Comparison of ENCODE assay signal across 8 cellular contexts in the genomic region with DNA sequence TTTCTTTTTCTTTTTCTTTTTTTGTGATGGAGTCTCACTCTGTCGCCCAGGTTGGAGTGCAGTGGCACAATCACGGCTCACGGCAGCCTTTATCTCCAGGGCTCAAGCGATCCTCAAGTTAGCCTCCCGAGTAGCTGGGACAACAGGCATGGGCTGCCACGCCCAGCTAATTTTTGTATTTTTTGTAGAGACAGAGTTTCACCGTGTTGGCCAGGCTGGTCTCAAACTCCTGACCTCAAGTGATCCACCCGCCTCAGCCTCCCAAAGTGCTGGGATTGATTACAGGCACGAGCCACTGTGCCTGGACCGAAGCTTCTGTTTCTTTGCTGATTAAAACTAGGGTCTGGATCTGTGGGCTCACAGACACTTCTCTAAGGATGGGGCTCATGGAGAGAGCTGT. TPM values are rescaled to one million over a fixed set of nuclear protein-coding genes. Genes with fewer than 3 reads are reported as not detected.
A peak's percentile ranks its signal among the peaks of the same experiment; 100 is the strongest.
DNase-seq lines count a peak whose midpoint lies in the region; ATAC-seq, FAIRE-seq and TF ChIP-seq lines count a peak whose summit lies in the region.
"Not testable (repeated sequence)": the region's sequence is repeated elsewhere in the genome, so short reads cannot be mapped to it uniquely, and the experiment has no call there.

No MANE protein-coding gene starts in this region.

- TF ChIP-seq EP300 in K562 (IDR thresholded peaks at IDR 0.05; ENCODE audit: low read length); esophagus muscularis mucosa (IDR thresholded peaks at IDR 0.05): not testable (repeated sequence)

- not testable (repeated sequence) for H3K9me3 Mint-ChIP-seq in CD14-positive monocyte; IgD-negative memory B cell; memory B cell; nephron; stimulated activated memory B cell treated with anti-CD40 and anti-IgM and Interleukin-4, amounts not matched to agents 10 μg/mL and 1 μg/mL and 100 μg/mL, for 72 hours

- CTCF ChIA-PET in K562 (lab: Yijun Ruan, JAX; ENCODE audit: low intra/inter-chr PET ratio) = not testable (repeated sequence)

- not testable (repeated sequence) for BruUV-seq in K562 (replicated peaks; lab: Mats Ljungman, UMichigan)

- H3K4me3 ChIP-seq in K562, esophagus muscularis mucosa: not testable (repeated sequence)

- not testable (repeated sequence) for H4K20me1 ChIP-seq in K562 (replicated peaks; ENCODE audit: control insufficient read depth, insufficient read depth, low read length)

- POLR2A ChIA-PET in K562 (lab: Yijun Ruan, JAX) = interaction anchor here (0.6 to 2.9 kb wide), 8 partner anchors 9 to 487 kb away, joined by 3 to 11 read pairs (median 4); no protein-coding TSS in a partner anchor

- peak overlapping the region; percentile 61 for H3K4me2 ChIP-seq in K562 (ENCODE audit: insufficient read depth, low read length)

- FAIRE-seq in K562 (lab: Jason Lieb, UNC) = not testable (repeated sequence)

- not testable (repeated sequence) for TF ChIP-seq RAD21 in K562 (CRISPR knock-in tag; conservative IDR thresholded peaks at IDR 0.05 in 1 of 2, IDR thresholded peaks at IDR 0.05 in 1 of 2)

- intact Hi-C loops in CD14-positive monocyte (cut with micrococcal nuclease) = loop anchor here in 1 of 2 donors (2.0 kb wide), 1 partner anchor 14 kb away; no protein-coding TSS in a partner anchor
- intact Hi-C loops in K562 (cut with micrococcal nuclease); esophagus muscularis mucosa (cut with DNase I): not testable (repeated sequence)

- peak overlapping the region; percentile 86 for H2AFZ ChIP-seq in K562 (ENCODE audit: low read depth, low read length)

- not testable (repeated sequence) for TF ChIP-seq POLR2A in K562 (conservative IDR thresholded peaks at IDR 0.05); esophagus muscularis mucosa (IDR thresholded peaks at IDR 0.05; ENCODE audit: low read depth)

- H3K27me3 Mint-ChIP-seq in CD14-positive monocyte (ENCODE audit: low read depth in 3 of 3); IgD-negative memory B cell; memory B cell; nephron (ENCODE audit: low read depth); stimulated activated memory B cell treated with anti-CD40 and anti-IgM and Interleukin-4, amounts not matched to agents 10 μg/mL and 1 μg/mL and 100 μg/mL, for 72 hours: not testable (repeated sequence)

- in situ Hi-C loops in K562 (cut with MboI) = not testable (repeated sequence)

- peaks cover 42% of the 10 kb centered on the region for H3K4me1 Mint-ChIP-seq in CD14-positive monocyte
- H3K4me1 Mint-ChIP-seq in IgD-negative memory B cell = peaks cover 11 to 23% (median 19%) of the 10 kb centered on the region in 3 donors
- peaks cover 14% of the 10 kb centered on the region for H3K4me1 Mint-ChIP-seq in memory B cell
- peaks cover 27% of the 10 kb centered on the region for H3K4me1 Mint-ChIP-seq in nephron
- peaks cover 25% of the 10 kb centered on the region for H3K4me1 Mint-ChIP-seq in stimulated activated memory B cell treated with anti-CD40 and anti-IgM and Interleukin-4, amounts not matched to agents 10 μg/mL and 1 μg/mL and 100 μg/mL, for 72 hours

- peak; percentile 30 for ATAC-seq in K562
- not testable (repeated sequence) for ATAC-seq in memory B cell (ENCODE audit: low read depth); stimulated activated memory B cell treated with anti-CD40 and anti-IgM and Interleukin-4, amounts not matched to agents 10 μg/mL and 1 μg/mL and 100 μg/mL, for 72 hours

- H3K4me3 Mint-ChIP-seq in CD14-positive monocyte (peak overlapping the region; percentile 66 to 84), IgD-negative memory B cell (peak overlapping the region in 2 of 4 donors; percentile 53 to 60)
- H3K4me3 Mint-ChIP-seq in memory B cell; nephron; stimulated activated memory B cell treated with anti-CD40 and anti-IgM and Interleukin-4, amounts not matched to agents 10 μg/mL and 1 μg/mL and 100 μg/mL, for 72 hours: not testable (repeated sequence)

- not testable (repeated sequence) for H3K79me2 ChIP-seq in K562 (ENCODE audit: control insufficient read depth, insufficient read depth, low read length)

- peaks cover 24 to 26% of the 10 kb centered on the region in 2 experiments for H3K4me1 ChIP-seq in K562 (replicated peaks in 1 of 2; ENCODE audit: control insufficient read depth in 2 of 2, insufficient read depth in 2 of 2, low read length in 2 of 2)
- H3K4me1 ChIP-seq in esophagus muscularis mucosa = peaks cover 0 to 14% (median 4%) of the 10 kb centered on the region in 4 donors

- H3K27ac Mint-ChIP-seq in CD14-positive monocyte (peak overlapping the region; percentile 92 to 98 (median 97)), IgD-negative memory B cell (peak overlapping the region; percentile 23 to 93 (median 83)), memory B cell (peak overlapping the region; percentile 81), nephron (peak overlapping the region in 2 of 3 experiments; percentile 37 to 68)
- H3K27ac Mint-ChIP-seq in stimulated activated memory B cell treated with anti-CD40 and anti-IgM and Interleukin-4, amounts not matched to agents 10 μg/mL and 1 μg/mL and 100 μg/mL, for 72 hours = peak overlapping the region; percentile 94

- WGBS in K562 (ENCODE audit: insufficient coverage, low coverage, missing lambda C conversion rate) = 20% methylated on average over 10 of the region's 10 CpGs
- 87% methylated on average over 10 of the region's 10 CpGs for WGBS in esophagus muscularis mucosa

- peaks cover 59 to 73% of the 10 kb centered on the region in 2 donors for H3K36me3 Mint-ChIP-seq in CD14-positive monocyte
- peaks cover 10% of the 10 kb centered on the region for H3K36me3 Mint-ChIP-seq in IgD-negative memory B cell
- H3K36me3 Mint-ChIP-seq in memory B cell = peaks cover 10% of the 10 kb centered on the region
- not testable (repeated sequence) for H3K36me3 Mint-ChIP-seq in nephron (ENCODE audit: low read depth)
- peaks cover 33% of the 10 kb centered on the region for H3K36me3 Mint-ChIP-seq in stimulated activated memory B cell treated with anti-CD40 and anti-IgM and Interleukin-4, amounts not matched to agents 10 μg/mL and 1 μg/mL and 100 μg/mL, for 72 hours

- peaks cover 13% of the 10 kb centered on the region; the same call in 1 of the 3 replicates for H3K36me3 ChIP-seq in K562 (ENCODE audit: control insufficient read depth, insufficient read depth, low read length)
- peaks cover 8 to 77% (median 30%) of the 10 kb centered on the region in 4 donors for H3K36me3 ChIP-seq in esophagus muscularis mucosa

- H3K9me1 ChIP-seq in K562 (ENCODE audit: control insufficient read depth, insufficient read depth, low read length) = not testable (repeated sequence)

- not testable (repeated sequence) for H3K9ac ChIP-seq in K562 (ENCODE audit: insufficient read depth in 1 of 2, low read depth in 2 of 2, low read length in 2 of 2)

- H3K27me3 ChIP-seq in K562 (ENCODE audit: control insufficient read depth in 2 of 2, insufficient read depth in 2 of 2, low read length in 2 of 2); esophagus muscularis mucosa: not testable (repeated sequence)

- TF ChIP-seq CTCF in CD14-positive monocyte (IDR thresholded peaks at IDR 0.05); K562 (IDR thresholded peaks at IDR 0.05 in 2 of 3, conservative IDR thresholded peaks at IDR 0.05 in 1 of 3; ENCODE audit: insufficient read depth in 2 of 3, low read depth in 1 of 3, low read length in 3 of 3); esophagus muscularis mucosa (IDR thresholded peaks at IDR 0.05); nephron (IDR thresholded peaks at IDR 0.05; ENCODE audit: unreplicated experiment in 3 of 3): not testable (repeated sequence)

- H3K27ac ChIP-seq in K562 (ENCODE audit: extremely low read depth, low read depth, low read length) = peak overlapping the region; percentile 74
- peak overlapping the region in 3 of 4 donors; percentile 13 to 42 (median 33) for H3K27ac ChIP-seq in esophagus muscularis mucosa (replicated peaks in 1 of 4)
- H3K27ac ChIP-seq in temporal lobe (ENCODE audit: low read depth, low read length) = peak overlapping the region; percentile 37

- H3K9me3 ChIP-seq in K562 (replicated peaks; ENCODE audit: control insufficient read depth, insufficient read depth, low read depth, low read length); esophagus muscularis mucosa: not testable (repeated sequence)

- DNase-seq in CD14-positive monocyte (ENCODE audit: low spot score); K562 (ENCODE audit: extremely low read depth in 1 of 4, low spot score in 3 of 4); esophagus muscularis mucosa (ENCODE audit: extremely low spot score); memory B cell (ENCODE audit: low spot score in 2 of 2): not testable (repeated sequence)

RNA-seq across cellular contexts. Expression of a gene that starts 37.8 kb away (rescaled TPM):
- 10 to 100 TPM in 1 of 2 donors, 1 to 10 TPM in 1; 8.2 to 10.5 TPM for polyA plus RNA-seq in CD14-positive monocyte
- not detected for polyA plus RNA-seq in IgD-negative memory B cell
- 0.32 and 1.6 TPM in 2 replicates for total RNA-seq in K562 (2011; cell fraction: chromatin; rRNA removed; ENCODE audit: low replicate concordance)
- total RNA-seq in K562 (2011; cell fraction: nucleolus; rRNA removed) = 0.50 and 0.66 TPM in 2 replicates
- 0.22 and 0.84 TPM in 2 replicates for total RNA-seq in K562 (2011; cell fraction: nucleoplasm; rRNA removed)
- 0.29 and 0.45 TPM in 2 replicates for total RNA-seq in K562 (2014; rRNA removed)
- total RNA-seq in K562 (2014; rRNA removed; fragmentation: Illumina TruSeq; extraction: Trizol) = 0.41 and 0.47 TPM in 2 replicates
- 0.18 and 0.34 TPM in 2 replicates for total RNA-seq in K562 (2015; rRNA removed; fragmentation: Illumina TruSeq; extraction: Trizol)
- total RNA-seq in K562 (2021) = 0.47 and 0.53 TPM in 2 replicates
- 0.15 and 0.71 TPM in 2 replicates for polyA plus RNA-seq in K562 (2011; rRNA removed)
- polyA plus RNA-seq in K562 (2011; cell fraction: cytosol; rRNA removed) = 0.12 and 1.1 TPM in 2 replicates
- polyA plus RNA-seq in K562 (2011; cell fraction: nucleus; rRNA removed) = 0.67 and 3.2 TPM in 2 replicates
- 0.42 and 0.94 TPM in 2 replicates for polyA plus RNA-seq in K562 (2012)
- polyA plus RNA-seq in K562 (2014; fragmentation: Illumina TruSeq; extraction: Trizol) = 0.24 and 0.61 TPM in 2 replicates
- under 1 TPM; 0.34 to 0.36 TPM for polyA plus RNA-seq in K562 (2014; fragmentation: Nextera tagmentation; extraction: Ambion mirVana)
- 0.43 and 1.2 TPM in 2 replicates for polyA plus RNA-seq in K562 (2014; rRNA removed)
- 0.42 TPM in 1 of 2 replicates, not detected in the other for polyA minus RNA-seq in K562 (2011; rRNA and poly(A)+ RNA removed)
- polyA minus RNA-seq in K562 (2011; cell fraction: cytosol; rRNA and poly(A)+ RNA removed) = 0.95 TPM in 1 of 2 replicates, not detected in the other
- polyA minus RNA-seq in K562 (2011; cell fraction: nucleus; rRNA and poly(A)+ RNA removed) = 0.44 and 0.54 TPM in 2 replicates
- total RNA-seq in esophagus muscularis mucosa = 10 to 100 TPM; 14.4 to 29.6 (median 19.7) TPM
- total RNA-seq in temporal lobe = 3.4 TPM

RNA-seq across cellular contexts. Expression of a gene that starts 39.8 kb away (rescaled TPM):
- polyA plus RNA-seq in CD14-positive monocyte (10 to 100 TPM; 16.6 to 28.4 TPM), IgD-negative memory B cell (9.0 TPM), K562 (2011; rRNA removed) (4.1 and 7.1 TPM in 2 replicates), K562 (2014; fragmentation: Illumina TruSeq; extraction: Trizol) (10.5 and 10.7 TPM in 2 replicates), K562 (2014; fragmentation: Nextera tagmentation; extraction: Ambion mirVana) (10 to 100 TPM in 1 of 2 experiments, 1 to 10 TPM in 1; 6.3 to 10.3 TPM), K562 (2014; rRNA removed) (4.5 and 4.6 TPM in 2 replicates)
- total RNA-seq in K562 (2011; cell fraction: chromatin; rRNA removed; ENCODE audit: low replicate concordance) = 5.7 and 14.0 TPM in 2 replicates
- total RNA-seq in K562 (2011; cell fraction: nucleolus; rRNA removed) = 13.4 and 15.0 TPM in 2 replicates
- 11.0 and 15.7 TPM in 2 replicates for total RNA-seq in K562 (2011; cell fraction: nucleoplasm; rRNA removed)
- total RNA-seq in K562 (2014; rRNA removed) (2.1 and 4.5 TPM in 2 replicates), K562 (2014; rRNA removed; fragmentation: Illumina TruSeq; extraction: Trizol) (2.8 TPM in 2 replicates), K562 (2015; rRNA removed; fragmentation: Illumina TruSeq; extraction: Trizol) (3.2 and 3.6 TPM in 2 replicates), K562 (2021) (8.2 and 8.5 TPM in 2 replicates), esophagus muscularis mucosa (1 to 10 TPM; 4.0 to 6.9 (median 5.0) TPM), temporal lobe (1.2 TPM)
- 7.9 and 15.0 TPM in 2 replicates for polyA plus RNA-seq in K562 (2011; cell fraction: cytosol; rRNA removed)
- polyA plus RNA-seq in K562 (2011; cell fraction: nucleus; rRNA removed) = 5.0 and 7.3 TPM in 2 replicates
- polyA plus RNA-seq in K562 (2012) = 8.2 and 10.4 TPM in 2 replicates
- 5.9 and 6.1 TPM in 2 replicates for polyA minus RNA-seq in K562 (2011; rRNA and poly(A)+ RNA removed)
- 6.7 and 9.5 TPM in 2 replicates for polyA minus RNA-seq in K562 (2011; cell fraction: cytosol; rRNA and poly(A)+ RNA removed)
- 5.0 and 5.7 TPM in 2 replicates for polyA minus RNA-seq in K562 (2011; cell fraction: nucleus; rRNA and poly(A)+ RNA removed)
